In genomic region chr3:130925628-130926027, GRCh38 we compare ENCODE assay signal across 9 cellular contexts. TPM values are rescaled to one million over a fixed set of nuclear protein-coding genes. Genes with fewer than 3 reads are reported as not detected.
DNase-seq lines count a peak whose midpoint lies in the region; ATAC-seq and TF ChIP-seq lines count a peak whose summit lies in the region.
"Had no signal": no experiment of that assay in that cellular context is flagged by ENCODE, and none has a peak within 500 bp of the region (broad histone marks: within the 10 kb centered on the region; RNA-seq: fewer than 3 reads in every experiment).

No MANE protein-coding gene starts in this region.

- DNase-seq in Daoy (ENCODE audit: low read depth), result peak; percentile 85
- peak; percentile 18 to 82 for DNase-seq in cardiac fibroblast (ENCODE audit: low read depth in 2 of 2)
- DNase-seq in COR-L47 (lab: John Stamatoyannopoulos, UW), result no peak
- DNase-seq in CD4-positive, alpha-beta T cell, result no peak
- DNase-seq in activated CD8-positive, alpha-beta T cell treated with anti-CD3 and anti-CD28 coated beads for 36 hours, result no peak
- DNase-seq: IMR-90 had no signal

- peaks cover 16% of the 10 kb centered on the region for H3K9me3 Mint-ChIP-seq in CD4-positive, alpha-beta T cell
- peaks cover 8% of the 10 kb centered on the region for H3K9me3 Mint-ChIP-seq in activated CD8-positive, alpha-beta T cell treated with anti-CD3 and anti-CD28 coated beads for 36 hours

- H3K4me3 Mint-ChIP-seq in CD4-positive, alpha-beta T cell, result no peak overlapping the region
- H3K4me3 Mint-ChIP-seq in activated CD8-positive, alpha-beta T cell treated with anti-CD3 and anti-CD28 coated beads for 36 hours, result no peak overlapping the region

- ATAC-seq in GM21381 (IDR thresholded peaks at IDR 0.05; ENCODE audit: unreplicated experiment) (peak; percentile 63), HG03442 (IDR thresholded peaks at IDR 0.05; ENCODE audit: unreplicated experiment) (peak; percentile 45), GM18858 (IDR thresholded peaks at IDR 0.05; ENCODE audit: unreplicated experiment) (no peak)
- no peak for ATAC-seq in CD4-positive, alpha-beta T cell (ENCODE audit: poor library complexity)
- no peak for ATAC-seq in activated CD8-positive, alpha-beta T cell treated with anti-CD3 and anti-CD28 coated beads for 36 hours

- no peaks in the 10 kb centered on the region for H3K27me3 ChIP-seq in CD4-positive, alpha-beta T cell (ENCODE audit: control insufficient read depth, insufficient read depth, low read length)

- intact Hi-C loops in CD4-positive, alpha-beta T cell (cut with DNase I, micrococcal nuclease), result no loop called here
- intact Hi-C loops in activated CD8-positive, alpha-beta T cell treated with anti-CD3 and anti-CD28 coated beads for 36 hours (cut with micrococcal nuclease), result no loop called here

- no peak overlapping the region for H3K4me3 ChIP-seq in cardiac fibroblast (replicated peaks in 1 of 2; ENCODE audit: low read depth in 2 of 2, low read length in 2 of 2)

- POLR2A ChIA-PET in CD4-positive, alpha-beta T cell (lab: Charles Lee), result no interaction called here
- POLR2A ChIA-PET in activated CD8-positive, alpha-beta T cell treated with anti-CD3 and anti-CD28 coated beads for 36 hours (lab: Charles Lee), result no interaction called here

- CTCF ChIA-PET in CD4-positive, alpha-beta T cell (lab: Charles Lee), result no interaction called here
- CTCF ChIA-PET in activated CD8-positive, alpha-beta T cell treated with anti-CD3 and anti-CD28 coated beads for 36 hours (lab: Charles Lee), result no interaction called here

- no peaks in the 10 kb centered on the region for H3K27me3 Mint-ChIP-seq in CD4-positive, alpha-beta T cell
- H3K27me3 Mint-ChIP-seq in activated CD8-positive, alpha-beta T cell treated with anti-CD3 and anti-CD28 coated beads for 36 hours, result no peaks in the 10 kb centered on the region

- peaks cover 76% of the 10 kb centered on the region for H3K4me1 Mint-ChIP-seq in CD4-positive, alpha-beta T cell (ENCODE audit: low read depth)
- peaks cover 58% of the 10 kb centered on the region for H3K4me1 Mint-ChIP-seq in activated CD8-positive, alpha-beta T cell treated with anti-CD3 and anti-CD28 coated beads for 36 hours (ENCODE audit: low read depth)

- no peak for TF ChIP-seq CTCF in cardiac fibroblast (IDR thresholded peaks at IDR 0.05; ENCODE audit: low read depth, low read length)
- TF ChIP-seq CTCF in CD4-positive, alpha-beta T cell (IDR thresholded peaks at IDR 0.05), result no peak
- no peak for TF ChIP-seq CTCF in activated CD8-positive, alpha-beta T cell treated with anti-CD3 and anti-CD28 coated beads for 36 hours (IDR thresholded peaks at IDR 0.05)

- H3K9me3 ChIP-seq in CD4-positive, alpha-beta T cell (ENCODE audit: control insufficient read depth, low read length), result peaks cover 13% of the 10 kb centered on the region

- H3K27ac ChIP-seq in CD4-positive, alpha-beta T cell (ENCODE audit: low read depth, low read length), result no peak overlapping the region

- peaks cover 53% of the 10 kb centered on the region for H3K36me3 Mint-ChIP-seq in CD4-positive, alpha-beta T cell (ENCODE audit: low read depth)
- peaks cover 34% of the 10 kb centered on the region for H3K36me3 Mint-ChIP-seq in activated CD8-positive, alpha-beta T cell treated with anti-CD3 and anti-CD28 coated beads for 36 hours (ENCODE audit: low read depth)

- no peak overlapping the region for H3K27ac Mint-ChIP-seq in CD4-positive, alpha-beta T cell
- H3K27ac Mint-ChIP-seq in activated CD8-positive, alpha-beta T cell treated with anti-CD3 and anti-CD28 coated beads for 36 hours, result no peak overlapping the region

RNA-seq across cellular contexts. Expression of gene ATP2C1, which starts 31.7 kb away (rescaled TPM):
- total RNA-seq in Daoy (2014; rRNA removed; shearing (Covaris generic)), result 84.3 and 95.2 TPM in 2 replicates
- 10 to 100 TPM; 40.9 to 44.0 TPM for total RNA-seq in CD4-positive, alpha-beta T cell
- total RNA-seq in activated CD8-positive, alpha-beta T cell treated with anti-CD3 and anti-CD28 coated beads for 36 hours, result 10 to 100 TPM; 46.4 to 46.8 TPM

Comparison
In these comparisons a context has a peak if more than half of its experiments do, and no peak if none do; other contexts are left out.
1. DNase-seq: peak in Daoy (single experiment) and cardiac fibroblast (2 of 2); none in COR-L47 (single experiment), CD4-positive, alpha-beta T cell (0 of 10) and activated CD8-positive, alpha-beta T cell treated with anti-CD3 and anti-CD28 coated beads for 36 hours (single experiment).
2. ATAC-seq: peak in GM21381 (single experiment) and HG03442 (single experiment); none in GM18858 (single experiment), CD4-positive, alpha-beta T cell (single experiment) and activated CD8-positive, alpha-beta T cell treated with anti-CD3 and anti-CD28 coated beads for 36 hours (single experiment).